20 cellular contexts compared by ENCODE assay signal in the genomic region with DNA sequence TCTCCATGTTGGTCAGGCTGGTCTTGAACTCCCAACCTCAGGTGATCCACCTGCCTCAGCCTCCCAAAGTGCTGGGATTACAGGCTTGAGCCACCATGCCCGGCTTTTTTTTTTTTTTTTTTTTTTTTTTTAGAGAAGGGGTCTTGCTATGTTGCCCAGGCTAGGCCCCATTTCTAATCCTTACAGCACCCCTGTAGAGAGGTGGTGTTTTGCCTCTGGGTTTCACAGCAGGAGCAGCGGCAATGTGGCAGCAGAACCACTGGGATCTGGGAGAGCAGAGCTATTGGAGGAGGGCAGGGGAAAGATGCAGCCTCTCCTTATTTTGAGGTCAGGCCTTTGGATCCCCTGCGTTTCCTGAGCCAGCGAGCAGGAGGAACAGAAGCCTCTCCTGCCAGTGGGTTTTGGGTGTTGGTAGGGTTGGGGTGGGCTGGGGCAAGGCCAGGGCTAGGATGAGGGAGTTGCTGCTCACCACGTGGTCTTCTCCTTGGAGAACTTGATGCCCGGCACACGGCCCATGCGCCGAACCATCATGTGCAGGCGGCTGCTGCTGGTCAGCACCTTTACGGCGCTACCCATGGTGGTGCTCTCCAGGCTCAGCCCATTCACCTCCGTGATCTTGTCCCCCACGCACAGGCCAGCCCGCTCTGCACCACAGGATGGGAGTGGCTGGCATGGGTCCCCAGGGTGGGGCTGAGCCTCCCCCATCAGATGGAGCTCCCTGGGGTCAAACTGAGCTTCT. TPM values are rescaled to one million over a fixed set of nuclear protein-coding genes. Genes with fewer than 3 reads are reported as not detected.
A peak's percentile ranks its signal among the peaks of the same experiment; 100 is the strongest.
DNase-seq lines count a peak whose midpoint lies in the region; ATAC-seq, FAIRE-seq and TF ChIP-seq lines count a peak whose summit lies in the region.
"Had no signal": no experiment of that assay in that cellular context is flagged by ENCODE, and none has a peak within 500 bp of the region (broad histone marks: within the 10 kb centered on the region; RNA-seq: fewer than 3 reads in every experiment).

No MANE protein-coding gene starts in this region.

- ATAC-seq in Right ventricle myocardium superior (ENCODE audit: poor library complexity) (no peak), WTC11 (no peak), GM18870 (IDR thresholded peaks at IDR 0.05; ENCODE audit: unreplicated experiment) (no peak)

- TF ChIP-seq EP300 in sigmoid colon (IDR thresholded peaks at IDR 0.05) = no peak

- H3K27ac Mint-ChIP-seq in WTC11 (no peak overlapping the region), chondrocyte (ENCODE audit: unreplicated experiment) (no peak overlapping the region)
- H3K27ac Mint-ChIP-seq: CD4-positive, alpha-beta memory T cell had no signal

- intact Hi-C loops in Right ventricle myocardium superior (cut with DNase I) (no loop called here), cardiac septum (cut with DNase I) (no loop called here), sigmoid colon (cut with DNase I) (no loop called here)

- H3K27me3 ChIP-seq in sigmoid colon = peaks cover 0 to 11% (median 0%) of the 10 kb centered on the region in 3 donors

- H3K4me3 ChIP-seq in sigmoid colon = no peak overlapping the region
- H3K4me3 ChIP-seq: GM23248 had no signal

- H3K4me1 ChIP-seq in sigmoid colon = peaks cover 0 to 8% (median 6%) of the 10 kb centered on the region in 4 donors

- no peak for FAIRE-seq in GM12892 (lab: Jason Lieb, UNC)
- FAIRE-seq: GM12891, GM19239, H1 had no signal

- WGBS in sigmoid colon, 2 donors = 92 to 94% methylated on average over 15 of the region's 15 CpGs

- H3K36me3 ChIP-seq in sigmoid colon = no peaks in the 10 kb centered on the region

- H3K4me3 Mint-ChIP-seq in WTC11 (no peak overlapping the region), chondrocyte (ENCODE audit: unreplicated experiment) (no peak overlapping the region)
- H3K4me3 Mint-ChIP-seq: CD4-positive, alpha-beta memory T cell had no signal

- TF ChIP-seq CTCF in WTC11 (IDR thresholded peaks at IDR 0.05) (no peak), chondrocyte (IDR thresholded peaks at IDR 0.05) (no peak), sigmoid colon (IDR thresholded peaks at IDR 0.05) (no peak)

- H3K9me3 Mint-ChIP-seq in WTC11 = no peaks in the 10 kb centered on the region
- H3K9me3 Mint-ChIP-seq in chondrocyte (ENCODE audit: low read depth) = no peaks in the 10 kb centered on the region

- CTCF ChIA-PET in WTC11 (lab: Charles Lee) = interaction anchor here (0.7 to 1.6 kb wide), 3 partner anchors 8 to 27 kb away, joined by 4 read pairs; a partner anchor contains a TSS

- DNase-seq in Right ventricle myocardium superior (peak; percentile 14), cardiac septum (ENCODE audit: low spot score) (no peak), WTC11 (ENCODE audit: low spot score) (no peak), chondrocyte (ENCODE audit: low spot score) (peak; percentile 76), sigmoid colon (peak; percentile 56), GM12892 (ENCODE audit: insufficient read length) (no peak)
- DNase-seq: C1 segment of cervical spinal cord; Calu3; CD4-positive, alpha-beta memory T cell; COR-L47; DMS53; DMS79 treated with DMSO at 0.1 percent for 48 hours; GF-D8; GM23248; H7; HCEC 1CT had no signal

- peaks cover 16% of the 10 kb centered on the region for H3K4me1 Mint-ChIP-seq in WTC11
- peaks cover 5% of the 10 kb centered on the region for H3K4me1 Mint-ChIP-seq in chondrocyte (ENCODE audit: low read depth)

- H3K27me3 Mint-ChIP-seq in WTC11 (ENCODE audit: low read depth) (peaks cover 26% of the 10 kb centered on the region), chondrocyte (ENCODE audit: low read depth) (no peaks in the 10 kb centered on the region)

- no peak overlapping the region for H3K27ac ChIP-seq in sigmoid colon
- H3K27ac ChIP-seq: GM23248 had no signal

- H3K9me3 ChIP-seq in sigmoid colon = no peaks in the 10 kb centered on the region

- POLR2A ChIA-PET in WTC11 (lab: Charles Lee) = no interaction called here

- no peaks in the 10 kb centered on the region for H3K36me3 Mint-ChIP-seq in WTC11
- no peaks in the 10 kb centered on the region for H3K36me3 Mint-ChIP-seq in chondrocyte (ENCODE audit: low read depth)
- H3K36me3 Mint-ChIP-seq: CD4-positive, alpha-beta memory T cell had no signal

- no peak for TF ChIP-seq POLR2A in sigmoid colon (IDR thresholded peaks at IDR 0.05)
- TF ChIP-seq POLR2A in GM12892 (IDR thresholded peaks at IDR 0.05; ENCODE audit: low read depth, low read length) = no peak

TF ChIP-seq in WTC11, 78 proteins besides CTCF, POLR2A, EP300 and RAD21:
- TF ChIP-seq, protein P1, sequence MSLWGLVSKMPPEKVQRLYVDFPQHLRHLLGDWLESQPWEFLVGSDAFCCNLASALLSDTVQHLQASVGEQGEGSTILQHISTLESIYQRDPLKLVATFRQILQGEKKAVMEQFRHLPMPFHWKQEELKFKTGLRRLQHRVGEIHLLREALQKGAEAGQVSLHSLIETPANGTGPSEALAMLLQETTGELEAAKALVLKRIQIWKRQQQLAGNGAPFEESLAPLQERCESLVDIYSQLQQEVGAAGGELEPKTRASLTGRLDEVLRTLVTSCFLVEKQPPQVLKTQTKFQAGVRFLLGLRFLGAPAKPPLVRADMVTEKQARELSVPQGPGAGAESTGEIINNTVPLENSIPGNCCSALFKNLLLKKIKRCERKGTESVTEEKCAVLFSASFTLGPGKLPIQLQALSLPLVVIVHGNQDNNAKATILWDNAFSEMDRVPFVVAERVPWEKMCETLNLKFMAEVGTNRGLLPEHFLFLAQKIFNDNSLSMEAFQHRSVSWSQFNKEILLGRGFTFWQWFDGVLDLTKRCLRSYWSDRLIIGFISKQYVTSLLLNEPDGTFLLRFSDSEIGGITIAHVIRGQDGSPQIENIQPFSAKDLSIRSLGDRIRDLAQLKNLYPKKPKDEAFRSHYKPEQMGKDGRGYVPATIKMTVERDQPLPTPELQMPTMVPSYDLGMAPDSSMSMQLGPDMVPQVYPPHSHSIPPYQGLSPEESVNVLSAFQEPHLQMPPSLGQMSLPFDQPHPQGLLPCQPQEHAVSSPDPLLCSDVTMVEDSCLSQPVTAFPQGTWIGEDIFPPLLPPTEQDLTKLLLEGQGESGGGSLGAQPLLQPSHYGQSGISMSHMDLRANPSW (CRISPR knock-in tag; conservative IDR thresholded peaks at IDR 0.05; ENCODE audit: low read depth) = no peak
- TF ChIP-seq ELF4 (CRISPR knock-in tag; IDR thresholded peaks at IDR 0.05; ENCODE audit: low read depth) = no peak
- TF ChIP-seq ZNF121 (CRISPR knock-in tag; IDR thresholded peaks at IDR 0.05) = 0 out of 2 replicates have a peak, but pooled peaks have one; percentile 43

RNA-seq across cellular contexts. Expression of a gene that starts 7.8 kb away (rescaled TPM):
- total RNA-seq in Right ventricle myocardium superior = 0.38 TPM
- 0.40 TPM for total RNA-seq in cardiac septum
- total RNA-seq in WTC11 (2021) = 1.9 to 2.7 TPM (median 2.6 TPM) in 3 replicates
- 1.4 to 1.8 TPM (median 1.7 TPM) in 3 replicates for total RNA-seq in chondrocyte
- total RNA-seq in sigmoid colon = 1 to 10 TPM in 3 of 4 donors, under 1 TPM in 1; 0.16 to 2.4 (median 1.3) TPM
- polyA plus RNA-seq in sigmoid colon = under 1 TPM in 2 of 3 donors, not detected in 1; 0.60 to 0.70 TPM
- 0.15 TPM for polyA plus RNA-seq in GM12892 (2012; ENCODE audit: missing spikeins)

RNA-seq across cellular contexts. Expression of a gene that starts 7.9 kb away (rescaled TPM):
- 11.4 TPM for total RNA-seq in Right ventricle myocardium superior
- 30.8 TPM for total RNA-seq in cardiac septum
- total RNA-seq in WTC11 (2021) = 2.5 to 5.6 TPM (median 3.2 TPM) in 3 replicates
- total RNA-seq in chondrocyte = 92.4 to 101 TPM (median 96.9 TPM) in 3 replicates
- 10 to 100 TPM; 17.5 to 57.1 (median 43.5) TPM for total RNA-seq in sigmoid colon
- 10 to 100 TPM in 2 of 3 donors, 1 to 10 TPM in 1; 9.5 to 16.9 (median 11.4) TPM for polyA plus RNA-seq in sigmoid colon
- polyA plus RNA-seq in GM12892 (2012; ENCODE audit: missing spikeins) = 2.2 TPM

RNA-seq across cellular contexts. Expression of a gene that starts 23.5 kb away (rescaled TPM):
- total RNA-seq in Right ventricle myocardium superior (39.1 TPM), cardiac septum (47.2 TPM), WTC11 (2021) (84.6 to 93.1 TPM (median 91.1 TPM) in 3 replicates), chondrocyte (58.9 to 80.7 TPM (median 79.4 TPM) in 3 replicates), sigmoid colon (100 to 1,000 TPM in 3 of 4 donors, 10 to 100 TPM in 1; 82.3 to 169 (median 116) TPM)
- polyA plus RNA-seq in sigmoid colon = 10 to 100 TPM; 10.9 to 36.7 (median 23.4) TPM
- polyA plus RNA-seq in GM12892 (2012; ENCODE audit: missing spikeins) = 4.3 TPM

RNA-seq across cellular contexts. Expression of a gene that starts 35.8 kb away (rescaled TPM):
- 6.4 TPM for total RNA-seq in Right ventricle myocardium superior
- total RNA-seq in cardiac septum = 5.2 TPM
- 24.5 to 28.2 TPM (median 26.2 TPM) in 3 replicates for total RNA-seq in WTC11 (2021)
- 4.8 to 6.6 TPM (median 5.4 TPM) in 3 replicates for total RNA-seq in chondrocyte
- total RNA-seq in sigmoid colon = 1 to 10 TPM; 3.3 to 4.6 (median 4.1) TPM
- 1 to 10 TPM; 2.4 to 9.0 (median 2.8) TPM for polyA plus RNA-seq in sigmoid colon
- 13.5 TPM for polyA plus RNA-seq in GM12892 (2012; ENCODE audit: missing spikeins)

RNA-seq across cellular contexts. Expression of a gene that starts 35.8 kb away (rescaled TPM):
- total RNA-seq in Right ventricle myocardium superior (55.4 TPM), cardiac septum (51.7 TPM), WTC11 (2021) (81.0 to 91.3 TPM (median 85.9 TPM) in 3 replicates), chondrocyte (54.0 to 74.1 TPM (median 57.3 TPM) in 3 replicates), sigmoid colon (100 to 1,000 TPM in 1 of 4 donors, 10 to 100 TPM in 3; 81.3 to 119 (median 91.7) TPM)
- polyA plus RNA-seq in sigmoid colon = 100 to 1,000 TPM in 1 of 3 donors, 10 to 100 TPM in 2; 73.8 to 111 (median 78.7) TPM
- 59.4 TPM for polyA plus RNA-seq in GM12892 (2012; ENCODE audit: missing spikeins)

Comparison
In these comparisons a context has a peak if more than half of its experiments do, and no peak if none do; other contexts are left out.
1. DNase-seq: peak in Right ventricle myocardium superior (single experiment), chondrocyte (single experiment) and sigmoid colon (single experiment); none in cardiac septum (single experiment), WTC11 (single experiment) and GM12892 (single experiment).